In genomic region chr15:76988874-76989780, GRCh38 we compare ENCODE assay signal across 12 cellular contexts. TPM values are rescaled to one million over a fixed set of nuclear protein-coding genes. Genes with fewer than 3 reads are reported as not detected.
A peak's percentile ranks its signal among the peaks of the same experiment; 100 is the strongest.
DNase-seq lines count a peak whose midpoint lies in the region; ATAC-seq and TF ChIP-seq lines count a peak whose summit lies in the region.
"Had no signal": no experiment of that assay in that cellular context is flagged by ENCODE, and none has a peak within 500 bp of the region (broad histone marks: within the 10 kb centered on the region; RNA-seq: fewer than 3 reads in every experiment).

No MANE protein-coding gene starts in this region.

- intact Hi-C loops in natural killer cell (cut with micrococcal nuclease): loop anchor here (5.0 kb wide), 1 partner anchor 33 kb away; no protein-coding TSS in a partner anchor
- intact Hi-C loops in heart right ventricle (cut with DNase I): no loop called here
- intact Hi-C loops in upper lobe of right lung (cut with DNase I): no loop called here

- no peaks in the 10 kb centered on the region for H3K36me3 Mint-ChIP-seq in natural killer cell treated with Interleukin-12 subunit alpha and Interleukin-12 subunit beta and Interleukin-15 and Interleukin-18, amount 100 ng/mL, for 72 hours
- H3K36me3 Mint-ChIP-seq in natural killer cell: no peaks in the 10 kb centered on the region

- H3K27me3 Mint-ChIP-seq in natural killer cell treated with Interleukin-12 subunit alpha and Interleukin-12 subunit beta and Interleukin-15 and Interleukin-18, amount 100 ng/mL, for 72 hours: no peaks in the 10 kb centered on the region
- H3K27me3 Mint-ChIP-seq in natural killer cell (ENCODE audit: low read depth in 2 of 2): no peaks in the 10 kb centered on the region

- WGBS in heart right ventricle, 2 donors: 69 to 72% methylated on average over 12 of the region's 12 CpGs

- no peaks in the 10 kb centered on the region for H3K9me3 Mint-ChIP-seq in natural killer cell treated with Interleukin-12 subunit alpha and Interleukin-12 subunit beta and Interleukin-15 and Interleukin-18, amount 100 ng/mL, for 72 hours
- no peaks in the 10 kb centered on the region for H3K9me3 Mint-ChIP-seq in natural killer cell

- H3K4me3 ChIP-seq in RWPE2 (ENCODE audit: severe bottlenecking) (no peak overlapping the region), heart right ventricle (no peak overlapping the region), upper lobe of right lung (no peak overlapping the region)
- H3K4me3 ChIP-seq: body of pancreas had no signal

- H3K4me1 ChIP-seq in RWPE2 (ENCODE audit: insufficient read depth, poor library complexity, severe bottlenecking): peaks cover 5% of the 10 kb centered on the region
- peaks cover 0 to 74% (median 11%) of the 10 kb centered on the region in 9 donors for H3K4me1 ChIP-seq in heart right ventricle
- peaks cover 7% of the 10 kb centered on the region for H3K4me1 ChIP-seq in upper lobe of right lung

- DNase-seq in natural killer cell treated with Interleukin-12 subunit alpha and Interleukin-12 subunit beta and Interleukin-15 and Interleukin-18, amount 100 ng/mL, for 72 hours (ENCODE audit: low spot score): no peak
- DNase-seq in natural killer cell: no peak
- peak; percentile 41 for DNase-seq in RWPE2 (ENCODE audit: low spot score)
- DNase-seq in heart right ventricle: no peak
- peak; percentile 48 for DNase-seq in upper lobe of right lung
- DNase-seq in NCI-H774 (lab: John Stamatoyannopoulos, UW): no peak
- DNase-seq in NCI-H128 (lab: John Stamatoyannopoulos, UW; ENCODE audit: unreplicated experiment): no peak
- no peak for DNase-seq in G401 (ENCODE audit: low spot score)
- DNase-seq: occipital lobe had no signal

- TF ChIP-seq CTCF in natural killer cell (IDR thresholded peaks at IDR 0.05): no peak
- no peak for TF ChIP-seq CTCF in RWPE2 (IDR thresholded peaks at IDR 0.05; ENCODE audit: poor library complexity, severe bottlenecking)
- TF ChIP-seq CTCF in heart right ventricle (IDR thresholded peaks at IDR 0.05): no peak
- TF ChIP-seq CTCF in upper lobe of right lung (IDR thresholded peaks at IDR 0.05): no peak

- H3K27me3 ChIP-seq in RWPE2 (ENCODE audit: insufficient read depth, poor library complexity, severe bottlenecking) (no peaks in the 10 kb centered on the region), heart right ventricle (no peaks in the 10 kb centered on the region), upper lobe of right lung (no peaks in the 10 kb centered on the region)
- H3K27me3 ChIP-seq: body of pancreas had no signal

- peak overlapping the region; percentile 84 to 97 for H3K27ac Mint-ChIP-seq in natural killer cell treated with Interleukin-12 subunit alpha and Interleukin-12 subunit beta and Interleukin-15 and Interleukin-18, amount 100 ng/mL, for 72 hours
- no peak overlapping the region for H3K27ac Mint-ChIP-seq in natural killer cell

- in situ Hi-C loops in G401 (cut with HindIII; ENCODE audit: low sequenced_read_pairs): no loop called here

- H3K4me1 Mint-ChIP-seq in natural killer cell treated with Interleukin-12 subunit alpha and Interleukin-12 subunit beta and Interleukin-15 and Interleukin-18, amount 100 ng/mL, for 72 hours (ENCODE audit: low read depth in 2 of 2): peaks cover 22 to 37% of the 10 kb centered on the region in 2 donors
- peaks cover 9 to 24% of the 10 kb centered on the region in 2 donors for H3K4me1 Mint-ChIP-seq in natural killer cell

- H3K27ac ChIP-seq in RWPE2 (ENCODE audit: poor library complexity, severe bottlenecking): no peak overlapping the region
- H3K27ac ChIP-seq in heart right ventricle: peak overlapping the region in 8 of 10 donors; percentile 56 to 81 (median 66)
- H3K27ac ChIP-seq in upper lobe of right lung: no peak overlapping the region

- no peaks in the 10 kb centered on the region for H3K9me3 ChIP-seq in RWPE2 (ENCODE audit: severe bottlenecking)
- no peaks in the 10 kb centered on the region for H3K9me3 ChIP-seq in heart right ventricle
- no peaks in the 10 kb centered on the region for H3K9me3 ChIP-seq in upper lobe of right lung
- H3K9me3 ChIP-seq: body of pancreas had no signal

- no peak for ATAC-seq in natural killer cell treated with Interleukin-12 subunit alpha and Interleukin-12 subunit beta and Interleukin-15 and Interleukin-18, amount 100 ng/mL, for 72 hours
- ATAC-seq in natural killer cell (no peak), RWPE2 (ENCODE audit: low read depth) (no peak), heart right ventricle (peak; percentile 44 to 71 (median 60)), upper lobe of right lung (peak; percentile 16)
- ATAC-seq: body of pancreas had no signal

- H3K36me3 ChIP-seq in RWPE2 (ENCODE audit: low read depth) (no peaks in the 10 kb centered on the region), heart right ventricle (no peaks in the 10 kb centered on the region), upper lobe of right lung (no peaks in the 10 kb centered on the region)

- H3K4me3 Mint-ChIP-seq in natural killer cell treated with Interleukin-12 subunit alpha and Interleukin-12 subunit beta and Interleukin-15 and Interleukin-18, amount 100 ng/mL, for 72 hours: peak overlapping the region; percentile 82
- H3K4me3 Mint-ChIP-seq in natural killer cell: no peak overlapping the region

RNA-seq across cellular contexts. Expression of gene PSTPIP1, which starts 5.8 kb away (rescaled TPM):
- 100 to 1,000 TPM; 161 to 167 TPM for total RNA-seq in natural killer cell treated with Interleukin-12 subunit alpha and Interleukin-12 subunit beta and Interleukin-15 and Interleukin-18, amount 100 ng/mL, for 72 hours
- 100 to 1,000 TPM; 218 to 316 (median 228) TPM for total RNA-seq in natural killer cell
- 10 to 100 TPM in 1 of 10 donors, 1 to 10 TPM in 8, not detected in 1; 1.3 to 10.4 (median 2.9) TPM for total RNA-seq in heart right ventricle
- polyA plus RNA-seq in heart right ventricle: 1 to 10 TPM; 2.4 to 7.8 TPM
- 16.0 TPM for total RNA-seq in upper lobe of right lung
- total RNA-seq in G401 (2014; rRNA removed; shearing (Covaris generic)): not detected in 2 replicates
- total RNA-seq: glomerular endothelial cell had no signal
- polyA plus RNA-seq: BJ had no signal

RNA-seq across cellular contexts. Expression of gene RCN2, which starts 57.6 kb away (rescaled TPM):
- 10 to 100 TPM; 25.5 to 32.2 TPM for total RNA-seq in natural killer cell treated with Interleukin-12 subunit alpha and Interleukin-12 subunit beta and Interleukin-15 and Interleukin-18, amount 100 ng/mL, for 72 hours
- total RNA-seq in natural killer cell: 10 to 100 TPM; 24.1 to 30.0 (median 25.0) TPM
- 10 to 100 TPM; 23.3 to 29.9 (median 27.5) TPM for total RNA-seq in heart right ventricle
- polyA plus RNA-seq in heart right ventricle: 10 to 100 TPM; 14.7 to 31.3 TPM
- total RNA-seq in upper lobe of right lung: 39.4 TPM
- total RNA-seq in G401 (2014; rRNA removed; shearing (Covaris generic)): 166 and 180 TPM in 2 replicates

Comparison
In these comparisons a context has a peak if more than half of its experiments do, and no peak if none do; other contexts are left out.
1. H3K27ac Mint-ChIP-seq: peak in natural killer cell treated with Interleukin-12 subunit alpha and Interleukin-12 subunit beta and Interleukin-15 and Interleukin-18, amount 100 ng/mL, for 72 hours (2 of 2); none in natural killer cell (0 of 2).
2. ATAC-seq: peak in heart right ventricle (8 of 8) and upper lobe of right lung (single experiment); none in natural killer cell treated with Interleukin-12 subunit alpha and Interleukin-12 subunit beta and Interleukin-15 and Interleukin-18, amount 100 ng/mL, for 72 hours (0 of 2), natural killer cell (0 of 3) and RWPE2 (single experiment).
3. DNase-seq: peak in RWPE2 (single experiment) and upper lobe of right lung (single experiment); none in natural killer cell treated with Interleukin-12 subunit alpha and Interleukin-12 subunit beta and Interleukin-15 and Interleukin-18, amount 100 ng/mL, for 72 hours (single experiment), natural killer cell (single experiment), heart right ventricle (0 of 2), NCI-H774 (single experiment), NCI-H128 (single experiment) and G401 (single experiment).
4. H3K27ac ChIP-seq: peak in heart right ventricle (8 of 10); none in RWPE2 (single experiment) and upper lobe of right lung (single experiment).